In the genomic region with DNA sequence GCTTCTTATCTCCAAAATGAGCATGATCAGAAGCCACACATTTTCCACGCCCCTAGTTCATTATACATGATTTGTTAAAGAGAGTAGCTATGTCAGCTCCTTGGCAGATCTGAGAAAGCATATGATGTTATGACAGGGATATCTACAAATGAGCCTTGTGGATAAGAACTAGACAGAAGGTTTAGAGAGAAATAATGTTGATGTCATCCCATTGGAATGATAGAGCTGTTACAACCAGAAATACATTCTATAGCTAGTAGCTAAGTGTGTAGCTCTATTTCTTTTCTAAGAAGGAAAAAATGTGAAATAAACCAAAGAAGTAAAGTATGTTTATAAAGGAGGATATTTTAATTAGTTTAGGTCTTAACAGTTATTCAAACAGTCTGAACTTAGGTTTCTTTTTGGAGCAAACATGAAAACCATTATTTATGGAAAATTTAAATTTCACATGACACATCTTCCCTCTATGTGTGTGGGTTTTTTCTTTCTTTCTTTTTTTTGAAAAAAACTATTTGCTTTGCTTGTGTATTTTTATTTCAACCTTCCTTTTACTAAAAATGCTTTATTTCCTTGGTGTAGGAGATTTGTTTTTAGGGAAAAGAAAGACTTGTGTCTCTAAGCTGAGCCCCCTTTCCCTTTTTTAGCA, we compare ENCODE assay signal across 8 cellular contexts.
DNase-seq lines count a peak whose midpoint lies in the region; ATAC-seq and TF ChIP-seq lines count a peak whose summit lies in the region.
"Had no signal": no experiment of that assay in that cellular context is flagged by ENCODE, and none has a peak within 500 bp of the region (broad histone marks: within the 10 kb centered on the region; RNA-seq: fewer than 3 reads in every experiment).

No MANE protein-coding gene starts in this region.

- H3K36me3 ChIP-seq in skeletal muscle tissue (ENCODE audit: control insufficient read depth in 3 of 3, insufficient read depth in 3 of 3, low read length in 3 of 3) (no peaks in the 10 kb centered on the region), suprapubic skin (no peaks in the 10 kb centered on the region)
- H3K36me3 ChIP-seq: tibial nerve had no signal

- H3K9me3 ChIP-seq in skeletal muscle tissue (ENCODE audit: control insufficient read depth in 3 of 3, low read length in 3 of 3) (no peaks in the 10 kb centered on the region), suprapubic skin (no peaks in the 10 kb centered on the region)
- H3K9me3 ChIP-seq: tibial nerve had no signal

- H3K9ac ChIP-seq in skeletal muscle tissue (ENCODE audit: low read depth in 1 of 3, low read length in 3 of 3): no peak overlapping the region

- ATAC-seq in GM21528 (IDR thresholded peaks at IDR 0.05; ENCODE audit: low FRiP score, unreplicated experiment): no peak

- 74% methylated on average over 1 of the region's 1 CpG for WGBS in suprapubic skin

- H3K27me3 ChIP-seq in skeletal muscle tissue (ENCODE audit: control insufficient read depth in 3 of 3, insufficient read depth in 3 of 3, low read length in 3 of 3): no peaks in the 10 kb centered on the region
- no peaks in the 10 kb centered on the region for H3K27me3 ChIP-seq in suprapubic skin
- H3K27me3 ChIP-seq: tibial nerve had no signal

- DNase-seq in HS-27A (ENCODE audit: low read depth) (peak; percentile 46), amniotic epithelial cell (ENCODE audit: low read depth) (peak; percentile 94), glomerular visceral epithelial cell (ENCODE audit: extremely low spot score) (peak; percentile 69), suprapubic skin (ENCODE audit: low spot score in 2 of 2) (no peak), NCI-H2227 treated with DMSO at 0.1 percent for 48 hours (lab: John Stamatoyannopoulos, UW) (no peak)

- no peak for TF ChIP-seq EP300 in suprapubic skin (IDR thresholded peaks at IDR 0.05)

- no peak for TF ChIP-seq POLR2A in suprapubic skin (IDR thresholded peaks at IDR 0.05)

- H3K27ac ChIP-seq in skeletal muscle tissue (ENCODE audit: low read depth, low read length) (peak overlapping the region; percentile 71), suprapubic skin (no peak overlapping the region)

- no peak for TF ChIP-seq CTCF in suprapubic skin (IDR thresholded peaks at IDR 0.05)

- peaks cover 22 to 25% (median 22%) of the 10 kb centered on the region in 3 donors for H3K4me1 ChIP-seq in skeletal muscle tissue (ENCODE audit: control insufficient read depth in 3 of 3, insufficient read depth in 3 of 3, low read length in 3 of 3)
- peaks cover 7% of the 10 kb centered on the region for H3K4me1 ChIP-seq in suprapubic skin

- H3K4me3 ChIP-seq in skeletal muscle tissue (ENCODE audit: low read length in 3 of 3) (no peak overlapping the region), suprapubic skin (no peak overlapping the region)
- H3K4me3 ChIP-seq: tibial nerve had no signal

Comparison
In these comparisons a context has a peak if more than half of its experiments do, and no peak if none do; other contexts are left out.
1. DNase-seq: peak in HS-27A (single experiment), amniotic epithelial cell (single experiment) and glomerular visceral epithelial cell (single experiment); none in suprapubic skin (0 of 2) and NCI-H2227 treated with DMSO at 0.1 percent for 48 hours (single experiment).